8 cellular contexts compared by ENCODE assay signal in genomic region chrX:134520860-134521390, GRCh38.
DNase-seq lines count a peak whose midpoint lies in the region; ATAC-seq and TF ChIP-seq lines count a peak whose summit lies in the region.

No MANE protein-coding gene starts in this region.

- H3K4me1 ChIP-seq in Karpas-422 (ENCODE audit: low read length) (no peaks in the 10 kb centered on the region), RWPE2 (ENCODE audit: insufficient read depth, poor library complexity, severe bottlenecking) (no peaks in the 10 kb centered on the region)

- no peak overlapping the region for H3K4me3 ChIP-seq in Karpas-422 (ENCODE audit: low read length)
- no peak overlapping the region for H3K4me3 ChIP-seq in RWPE2 (ENCODE audit: severe bottlenecking)

- H2AFZ ChIP-seq in Karpas-422 (ENCODE audit: low read length), result no peak overlapping the region

- no peaks in the 10 kb centered on the region for H3K79me2 ChIP-seq in Karpas-422 (ENCODE audit: low read length)

- H3K4me3 Mint-ChIP-seq in progenitor cell of endocrine pancreas (ENCODE audit: low read depth) (no peak overlapping the region), T-cell (no peak overlapping the region)

- POLR2A ChIA-PET in T-cell (lab: Charles Lee), result no interaction called here

- no peak overlapping the region for H3K27ac ChIP-seq in Karpas-422 (ENCODE audit: low read length)
- H3K27ac ChIP-seq in RWPE2 (ENCODE audit: poor library complexity, severe bottlenecking), result no peak overlapping the region

- ATAC-seq in RWPE2 (ENCODE audit: low read depth), result peak; percentile 89
- no peak for ATAC-seq in GM18517 (IDR thresholded peaks at IDR 0.05; ENCODE audit: unreplicated experiment)
- no peak for ATAC-seq in T-cell (replicated peaks in 1 of 4)

- no peak overlapping the region for H3K4me2 ChIP-seq in Karpas-422 (ENCODE audit: low read depth, low read length, poor library complexity, severe bottlenecking)

- no peak overlapping the region for H3K9ac ChIP-seq in Karpas-422 (ENCODE audit: low read length)

- DNase-seq in A172 (ENCODE audit: low spot score) (peak; percentile 45), GM10266 (ENCODE audit: extremely low spot score) (no peak), Karpas-422 (peak; percentile 77), RWPE2 (ENCODE audit: low spot score) (no peak), fibroblast of peridontal ligament (ENCODE audit: extremely low read depth) (peak; percentile 74), progenitor cell of endocrine pancreas (ENCODE audit: low spot score, unreplicated experiment) (no peak), T-cell (no peak)

- H3K27me3 Mint-ChIP-seq in progenitor cell of endocrine pancreas (no peaks in the 10 kb centered on the region), T-cell (peaks cover 0 to 5% of the 10 kb centered on the region in 2 donors)

- H3K9me3 ChIP-seq in Karpas-422 (ENCODE audit: low read length) (no peaks in the 10 kb centered on the region), RWPE2 (ENCODE audit: severe bottlenecking) (no peaks in the 10 kb centered on the region)

- H3K36me3 Mint-ChIP-seq in progenitor cell of endocrine pancreas (ENCODE audit: insufficient read depth), result peaks cover 1% of the 10 kb centered on the region
- H3K36me3 Mint-ChIP-seq in T-cell, result no peaks in the 10 kb centered on the region

- H3K4me1 Mint-ChIP-seq in progenitor cell of endocrine pancreas (ENCODE audit: low read depth) (peaks cover 2% of the 10 kb centered on the region), T-cell (peaks cover 4 to 6% (median 5%) of the 10 kb centered on the region in 3 donors)

- no peaks in the 10 kb centered on the region for H3K36me3 ChIP-seq in Karpas-422 (ENCODE audit: insufficient read depth, low read length)
- H3K36me3 ChIP-seq in RWPE2 (ENCODE audit: low read depth), result no peaks in the 10 kb centered on the region

- H3K9me2 ChIP-seq in Karpas-422 (replicated peaks; ENCODE audit: insufficient read depth, low read length), result no peaks in the 10 kb centered on the region

- no peak overlapping the region for H3K27ac Mint-ChIP-seq in progenitor cell of endocrine pancreas
- H3K27ac Mint-ChIP-seq in T-cell, result no peak overlapping the region

- TF ChIP-seq CTCF in GM10266 (IDR thresholded peaks at IDR 0.05; ENCODE audit: control insufficient read depth, insufficient read depth, low read depth, missing control alignments) (peak; percentile 52), RWPE2 (IDR thresholded peaks at IDR 0.05; ENCODE audit: poor library complexity, severe bottlenecking) (peak; percentile 59), progenitor cell of endocrine pancreas (IDR thresholded peaks at IDR 0.05; ENCODE audit: unreplicated experiment) (peak; percentile 56)

- no peaks in the 10 kb centered on the region for H4K20me1 ChIP-seq in Karpas-422 (ENCODE audit: insufficient read depth, low read depth, low read length)

- CTCF ChIA-PET in T-cell (lab: Charles Lee), result interaction anchor here (1.0 to 1.1 kb wide), 2 partner anchors 20 to 262 kb away, joined by 4 to 7 read pairs; no protein-coding TSS in a partner anchor

- H3K27me3 ChIP-seq in Karpas-422 (ENCODE audit: low read length) (no peaks in the 10 kb centered on the region), RWPE2 (ENCODE audit: insufficient read depth, poor library complexity, severe bottlenecking) (no peaks in the 10 kb centered on the region)

- H3K9me3 Mint-ChIP-seq in progenitor cell of endocrine pancreas (ENCODE audit: low read depth) (peaks cover 23% of the 10 kb centered on the region), T-cell (no peaks in the 10 kb centered on the region)

Comparison
In these comparisons a context has a peak if more than half of its experiments do, and no peak if none do; other contexts are left out.
1. DNase-seq: peak in A172 (single experiment), Karpas-422 (single experiment) and fibroblast of peridontal ligament (single experiment); none in GM10266 (single experiment), RWPE2 (single experiment), progenitor cell of endocrine pancreas (single experiment) and T-cell (0 of 34).
2. Peak in every context shown above with its lines, with median percentiles within 50 percentile points of each other: CTCF ChIP-seq.